8 cellular contexts compared by ENCODE assay signal in the genomic region with DNA sequence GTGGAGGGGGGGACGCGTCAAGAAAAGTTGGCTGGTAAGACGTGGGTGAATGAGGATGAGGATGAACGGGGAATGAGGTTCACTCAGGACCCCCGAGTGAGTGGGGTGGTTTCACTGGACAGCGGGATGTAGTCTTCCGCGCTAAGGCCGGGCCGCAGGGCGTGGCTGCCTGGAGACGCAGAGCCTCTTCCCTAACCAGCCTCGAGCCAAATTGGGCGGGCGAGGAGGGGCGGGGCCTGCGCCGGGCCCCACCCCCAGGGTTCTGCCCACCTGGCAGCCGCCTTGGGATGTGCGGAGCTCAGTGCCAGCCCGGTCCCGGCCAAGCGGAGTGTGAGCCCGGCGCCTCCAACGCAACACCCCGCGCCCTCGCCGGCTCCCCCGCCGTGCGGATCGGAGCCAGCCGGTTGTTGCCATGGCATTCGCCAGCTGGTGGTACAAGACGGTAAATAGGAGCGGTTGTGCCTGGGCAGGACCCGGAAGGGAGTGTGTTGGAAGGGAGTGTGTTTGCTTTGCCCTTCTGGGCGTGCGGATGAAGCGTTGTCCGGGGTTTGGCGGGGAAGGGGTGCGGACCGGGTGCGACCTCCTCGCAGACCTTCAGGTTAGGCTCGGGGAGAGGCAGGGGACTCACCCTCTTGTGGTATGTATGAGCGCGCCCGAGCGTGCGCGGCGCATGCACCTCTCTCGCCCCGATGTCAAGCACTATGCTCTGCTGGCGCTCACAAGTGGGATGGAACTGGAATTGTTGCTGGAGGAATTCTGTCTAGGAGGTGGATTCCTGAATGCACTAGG. TPM values are rescaled to one million over a fixed set of nuclear protein-coding genes. Genes with fewer than 3 reads are reported as not detected.
DNase-seq lines count a peak whose midpoint lies in the region; ATAC-seq and TF ChIP-seq lines count a peak whose summit lies in the region.

No MANE protein-coding gene starts in this region.

- intact Hi-C loops in lower leg skin (cut with DNase I; ENCODE audit: low total_unique reads): loop anchor here (5.0 kb wide), 1 partner anchor 731 kb away; no protein-coding TSS in a partner anchor

- no peak for TF ChIP-seq POLR2A in lower leg skin (IDR thresholded peaks at IDR 0.05)

- TF ChIP-seq CTCF in lower leg skin (IDR thresholded peaks at IDR 0.05): no peak

- DNase-seq in AML-193 (lab: John Stamatoyannopoulos, UW) (peak; percentile 75 to 83), NCI-H446 (lab: John Stamatoyannopoulos, UW) (peak; percentile 73 to 91), dermis blood vessel endothelial cell (peak; percentile 85), lower leg skin (ENCODE audit: low spot score in 2 of 2) (peak; percentile 94 to 99)
- peak; percentile 72 to 74 for DNase-seq in activated CD4-positive, alpha-beta T cell treated with anti-CD3 and anti-CD28 coated beads, Interleukin-2, amount 50 U/mL, for 4 hours
- peak; percentile 75 to 83 for DNase-seq in stimulated activated CD4-positive, alpha-beta T cell treated with anti-CD3 and anti-CD28 coated beads, Interleukin-4, amount 100 ng/mL, for 48 hours (ENCODE audit: low read depth in 2 of 2)

- WGBS in lower leg skin, 2 donors: 0 to 2% methylated on average over 44 to 46 of the region's 59 CpGs

- H3K4me3 ChIP-seq in lower leg skin (ENCODE audit: low read depth, poor library complexity, severe bottlenecking): peak overlapping the region; percentile 91

- peak; percentile 82 for ATAC-seq in GM19025 (IDR thresholded peaks at IDR 0.05; ENCODE audit: low read depth, unreplicated experiment)
- peak; percentile 85 for ATAC-seq in HG03196 (IDR thresholded peaks at IDR 0.05; ENCODE audit: unreplicated experiment)

RNA-seq across cellular contexts. Expression of a gene that starts 0.7 kb away (rescaled TPM):
- total RNA-seq in dermis blood vessel endothelial cell (123 and 204 TPM in 2 replicates), lower leg skin (100 to 1,000 TPM; 415 to 523 (median 468) TPM)

Comparison
In these comparisons a context has a peak if more than half of its experiments do, and no peak if none do; other contexts are left out.
1. Peak in every context shown above with its lines: DNase-seq, ATAC-seq and H3K4me3 ChIP-seq.